In genomic region chr6:170516783-170517616, GRCh38 we compare ENCODE assay signal across 7 cellular contexts. TPM values are rescaled to one million over a fixed set of nuclear protein-coding genes. Genes with fewer than 3 reads are reported as not detected.
DNase-seq lines count a peak whose midpoint lies in the region; ATAC-seq, FAIRE-seq and TF ChIP-seq lines count a peak whose summit lies in the region.

No MANE protein-coding gene starts in this region.

- H3K4me3 ChIP-seq in heart right ventricle, result no peak overlapping the region
- H3K4me3 ChIP-seq in skeletal muscle cell (ENCODE audit: low read depth, low read length), result no peak overlapping the region

- no peaks in the 10 kb centered on the region for H3K4me1 Mint-ChIP-seq in H9

- peak; percentile 69 for DNase-seq in H9
- DNase-seq in LHCN-M2 (ENCODE audit: low read depth), result peak; percentile 62
- peak; percentile 57 for DNase-seq in RCC 7860 (ENCODE audit: low spot score)
- peak; percentile 28 for DNase-seq in activated naive CD4-positive, alpha-beta T cell treated with anti-CD3 and anti-CD28 coated beads, Interleukin-2, amount 50 U/mL, for 16 hours
- DNase-seq in heart right ventricle, result peak in 1 of 2 donors; percentile 15
- DNase-seq in skeletal muscle cell (ENCODE audit: low read depth), result peak; percentile 49

- peaks cover 0 to 8% (median 0%) of the 10 kb centered on the region in 3 experiments; a peak in 2 of 7 replicates for H3K36me3 Mint-ChIP-seq in H9 (ENCODE audit: insufficient read depth in 1 of 3, low read depth in 3 of 3)

- peaks cover 3% of the 10 kb centered on the region for H3K27me3 Mint-ChIP-seq in H9 (ENCODE audit: low read depth)

- H3K27me3 ChIP-seq in H9 (ENCODE audit: insufficient read depth, low read length) (no peaks in the 10 kb centered on the region), heart right ventricle (peaks cover 0 to 4% (median 0%) of the 10 kb centered on the region in 7 donors)

- no peak overlapping the region for H3K4me3 Mint-ChIP-seq in H9

- no peak overlapping the region for H2AFZ ChIP-seq in H9 (ENCODE audit: low read length)

- no peak overlapping the region for H4K91ac ChIP-seq in H9 (ENCODE audit: insufficient read length, low read depth, low read length)

- no peak overlapping the region for H2BK15ac ChIP-seq in H9 (ENCODE audit: low read depth, low read length)

- H3K14ac ChIP-seq in H9 (ENCODE audit: insufficient read depth, low read length), result no peak overlapping the region

- no peak overlapping the region for H2BK12ac ChIP-seq in H9 (ENCODE audit: insufficient read length, low read depth, low read length)

- no peaks in the 10 kb centered on the region for H4K20me1 ChIP-seq in H9 (ENCODE audit: control insufficient read depth, insufficient read depth, insufficient read length)

- intact Hi-C loops in heart right ventricle (cut with DNase I), result loop anchor here in 5 of 10 donors (2.0 to 10.0 kb wide), 8 partner anchors 122 to 1562 kb away; partner anchors contain the start of gene DLL1 (in 1 of the 5)

- no peak overlapping the region for H3T11ph ChIP-seq in H9 (ENCODE audit: low read length)

- peak in 7 of 8 donors; percentile 39 to 81 (median 61) for ATAC-seq in heart right ventricle

- no peak overlapping the region for H3K4me2 ChIP-seq in H9 (ENCODE audit: insufficient read depth, insufficient read length, low read length)

- no peak overlapping the region for H2AK5ac ChIP-seq in H9 (ENCODE audit: insufficient read length, low read length)

- TF ChIP-seq CTCF in GM12874 (IDR thresholded peaks at IDR 0.05; ENCODE audit: insufficient read depth, low read depth, low read length) (peak; percentile 72), H9 (conservative IDR thresholded peaks at IDR 0.05) (peak; percentile 80), heart right ventricle (IDR thresholded peaks at IDR 0.05) (peak; percentile 50 to 82 (median 70))

- H3K9me3 ChIP-seq in H9 (ENCODE audit: control insufficient read depth, low read depth, low read length) (no peaks in the 10 kb centered on the region), heart right ventricle (peaks cover 0 to 19% (median 0%) of the 10 kb centered on the region in 11 donors)

- H3K9me3 Mint-ChIP-seq in H9, result peaks cover 5 to 12% of the 10 kb centered on the region in 2 experiments; a peak in 3 of 5 replicates

- FAIRE-seq in RCC 7860 (lab: Jason Lieb, UNC), result no peak

- no CpG with 5 or more reads among the region's 4 CpGs for WGBS in H9 (ENCODE audit: extremely low coverage, insufficient read length, low lambda C conversion rate)
- WGBS in heart right ventricle, 2 donors, result 1 to 8% methylated on average over 4 of the region's 4 CpGs

- H3K4me1 ChIP-seq in H9 (ENCODE audit: insufficient read depth, low read length) (no peaks in the 10 kb centered on the region), heart right ventricle (peaks cover 0 to 3% (median 1%) of the 10 kb centered on the region in 9 donors)

- H3K23ac ChIP-seq in H9 (ENCODE audit: insufficient read length, low read depth, low read length), result no peak overlapping the region

- no peak overlapping the region for H3K27ac Mint-ChIP-seq in H9

- no peak overlapping the region for H3K18ac ChIP-seq in H9 (ENCODE audit: insufficient read length, low read depth, low read length)

- H2BK20ac ChIP-seq in H9 (ENCODE audit: low read depth, low read length, poor library complexity, severe bottlenecking), result no peak overlapping the region

- H4K5ac ChIP-seq in H9 (ENCODE audit: insufficient read length, low read depth, low read length), result no peak overlapping the region

- H2BK5ac ChIP-seq in H9 (ENCODE audit: insufficient read length, low read length), result no peak overlapping the region

- H3K9ac ChIP-seq in H9 (ENCODE audit: extremely low read depth, insufficient read length, low read length), result no peak overlapping the region

- H3K56ac ChIP-seq in H9 (ENCODE audit: insufficient read length, low read depth, low read length), result no peak overlapping the region

- no peaks in the 10 kb centered on the region for H3K36me3 ChIP-seq in heart right ventricle

- no peak overlapping the region for H2BK120ac ChIP-seq in H9 (ENCODE audit: low read depth, low read length, poor library complexity, severe bottlenecking)

- no peak overlapping the region for H4K8ac ChIP-seq in H9 (replicated peaks; ENCODE audit: insufficient read length, low read depth, low read length)

- H3K79me1 ChIP-seq in H9 (ENCODE audit: insufficient read depth, low read depth, low read length, poor library complexity, severe bottlenecking), result no peaks in the 10 kb centered on the region

- no peak overlapping the region for H3K4ac ChIP-seq in H9 (ENCODE audit: low read depth, low read length)

- H3K27ac ChIP-seq in H9 (ENCODE audit: insufficient read length, low read depth, low read length) (no peak overlapping the region), heart right ventricle (no peak overlapping the region)

- no peaks in the 10 kb centered on the region for H3K79me2 ChIP-seq in H9 (ENCODE audit: insufficient read depth, low read length)

- H3K23me2 ChIP-seq in H9 (ENCODE audit: insufficient read length, low read depth, low read length, poor library complexity, severe bottlenecking), result no peaks in the 10 kb centered on the region

RNA-seq across cellular contexts. Expression of gene PSMB1, which starts 36.1 kb away (rescaled TPM):
- total RNA-seq in H9 (2021) (245 and 252 TPM in 2 replicates), LHCN-M2 (2014; rRNA removed) (280 and 297 TPM in 2 replicates), heart right ventricle (100 to 1,000 TPM; 117 to 173 (median 137) TPM)
- 300 TPM for polyA plus RNA-seq in LHCN-M2 (2012)
- polyA plus RNA-seq in heart right ventricle, result 100 to 1,000 TPM; 226 to 309 TPM

RNA-seq across cellular contexts. Expression of gene TBP, which starts 37.2 kb away (rescaled TPM):
- total RNA-seq in H9 (2021), result 22.6 and 24.3 TPM in 2 replicates
- total RNA-seq in LHCN-M2 (2014; rRNA removed), result 19.2 and 21.4 TPM in 2 replicates
- polyA plus RNA-seq in LHCN-M2 (2012), result 7.5 TPM
- total RNA-seq in heart right ventricle, result 10 to 100 TPM in 1 of 10 donors, 1 to 10 TPM in 9; 6.4 to 10.3 (median 7.6) TPM
- polyA plus RNA-seq in heart right ventricle, result 1 to 10 TPM; 6.3 to 9.1 TPM
